In the genomic region with DNA sequence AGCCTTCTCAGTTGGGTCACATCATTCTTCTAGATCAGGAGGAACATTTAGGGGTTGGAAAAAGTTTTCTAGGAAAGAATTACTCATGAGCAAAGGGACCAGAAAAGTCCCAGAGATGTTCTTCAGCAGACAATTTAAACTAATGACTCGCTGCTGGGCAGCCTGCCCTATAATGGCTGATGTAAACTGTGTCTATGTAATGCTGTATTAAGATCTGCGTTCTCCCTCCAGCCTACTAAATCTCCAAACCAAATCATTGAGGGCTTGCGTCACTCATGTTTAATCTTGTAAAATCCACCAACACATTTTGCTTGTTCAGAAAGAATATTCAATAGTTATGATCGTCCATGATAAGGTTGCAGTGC, we compare ENCODE assay signal across 9 cellular contexts.
DNase-seq lines count a peak whose midpoint lies in the region; ATAC-seq, FAIRE-seq and TF ChIP-seq lines count a peak whose summit lies in the region.
"Had no signal": no experiment of that assay in that cellular context is flagged by ENCODE, and none has a peak within 500 bp of the region (broad histone marks: within the 10 kb centered on the region; RNA-seq: fewer than 3 reads in every experiment).

No MANE protein-coding gene starts in this region.

- BruUV-seq in IMR-90 (replicated peaks; lab: Mats Ljungman, UMichigan): no TSS peak

- H3K36me3 ChIP-seq in BLaER1: 0 out of 2 replicates have a peak, but pooled peaks cover 4% of the 10 kb centered on the region
- H3K36me3 ChIP-seq in IMR-90 (ENCODE audit: control insufficient read depth, insufficient read depth, low read length): no peaks in the 10 kb centered on the region
- H3K36me3 ChIP-seq in muscle layer of duodenum (ENCODE audit: control insufficient read depth in 1 of 2, insufficient read depth in 2 of 2, low read length in 2 of 2): no peaks in the 10 kb centered on the region

- H3K27ac ChIP-seq in BLaER1 (peak overlapping the region; percentile 52), IMR-90 (ENCODE audit: insufficient read depth, low read length) (peak overlapping the region; percentile 65), muscle layer of duodenum (ENCODE audit: low read length) (peak overlapping the region; percentile 22)

- WGBS in IMR-90 (ENCODE audit: extremely low coverage in 2 of 2, insufficient read length in 1 of 2), 2 experiments: no CpG with 5 or more reads among the region's 4 CpGs

- peak overlapping the region; percentile 90 for H2BK120ac ChIP-seq in IMR-90 (ENCODE audit: low read depth, low read length)

- peak overlapping the region; percentile 73; the same call in 1 of the 2 replicates for H2BK20ac ChIP-seq in IMR-90 (ENCODE audit: low read depth, low read length)

- H4K20me1 ChIP-seq in BLaER1: no peaks in the 10 kb centered on the region
- peaks cover 3% of the 10 kb centered on the region; the same call in 1 of the 2 replicates for H4K20me1 ChIP-seq in IMR-90 (ENCODE audit: insufficient read depth, low read length)

- H3K4me1 ChIP-seq in BLaER1 (peaks cover 65% of the 10 kb centered on the region), IMR-90 (ENCODE audit: control insufficient read depth, insufficient read depth, low read length) (peaks cover 11% of the 10 kb centered on the region), muscle layer of duodenum (ENCODE audit: control insufficient read depth in 1 of 2, insufficient read depth in 2 of 2, low read length in 2 of 2) (peaks cover 0 to 10% of the 10 kb centered on the region in 2 donors)

- dilution Hi-C loops in IMR-90 (cut with HindIII; ENCODE audit: low sequenced_read_pairs, unreplicated experiment): no loop called here

- H2AFZ ChIP-seq in IMR-90 (replicated peaks; ENCODE audit: low read length, poor library complexity): peak overlapping the region; percentile 81

- H3K18ac ChIP-seq in IMR-90 (ENCODE audit: low read depth, low read length): peak overlapping the region; percentile 65; the same call in 1 of the 2 replicates

- H3K4ac ChIP-seq in IMR-90 (ENCODE audit: low read depth, low read length): peak overlapping the region; percentile 84

- H3K9me3 ChIP-seq in BLaER1 (no peaks in the 10 kb centered on the region; the same call in 1 of the 2 replicates), IMR-90 (ENCODE audit: control insufficient read depth, insufficient read depth, low read length) (no peaks in the 10 kb centered on the region), muscle layer of duodenum (ENCODE audit: control insufficient read depth in 1 of 2, low read length in 2 of 2) (no peaks in the 10 kb centered on the region)

- H3K14ac ChIP-seq in IMR-90 (replicated peaks; ENCODE audit: low read depth, low read length): peak overlapping the region; percentile 49; the same call in 1 of the 2 replicates

- peak overlapping the region in 1 of 2 experiments; percentile 76; a peak in 1 of 4 replicates for H4K8ac ChIP-seq in IMR-90 (ENCODE audit: low read depth in 2 of 2, low read length in 2 of 2)

- no peak for TF ChIP-seq POLR2A in IMR-90 (IDR thresholded peaks at IDR 0.05; ENCODE audit: low read depth, low read length)

- H4K5ac ChIP-seq in IMR-90 (ENCODE audit: low read depth, low read length): peak overlapping the region; percentile 53; the same call in 1 of the 2 replicates

- peak overlapping the region; percentile 33 for H2AK9ac ChIP-seq in IMR-90 (replicated peaks; ENCODE audit: low read depth, low read length, poor library complexity)

- peaks cover 10 to 28% of the 10 kb centered on the region in 2 experiments; a peak in 3 of 4 replicates for H3K79me1 ChIP-seq in IMR-90 (ENCODE audit: low read depth in 1 of 2, low read length in 2 of 2)

- no peak for TF ChIP-seq RAD21 in IMR-90 (IDR thresholded peaks at IDR 0.05; ENCODE audit: low read length)

- H4K91ac ChIP-seq in IMR-90 (ENCODE audit: insufficient read depth, low read depth, low read length): peak overlapping the region; percentile 77

- peak overlapping the region; percentile 32; the same call in 1 of the 2 replicates for H3K23ac ChIP-seq in IMR-90 (ENCODE audit: low read depth, low read length)

- ATAC-seq in IMR-90 (ENCODE audit: low read depth) (peak; percentile 95), GM21717 (IDR thresholded peaks at IDR 0.05; ENCODE audit: unreplicated experiment) (no peak)

- FAIRE-seq in D721Med (lab: Jason Lieb, UNC): no peak

- no peak overlapping the region for H3K56ac ChIP-seq in IMR-90 (ENCODE audit: extremely low read depth, insufficient read depth, low read length)

- peaks cover 21% of the 10 kb centered on the region for H3K9me1 ChIP-seq in IMR-90 (ENCODE audit: insufficient read depth, low read length)

- intact Hi-C loops in IMR-90 (cut with micrococcal nuclease): no loop called here

- H3K9ac ChIP-seq in BLaER1: no peak overlapping the region
- no peak overlapping the region for H3K9ac ChIP-seq in IMR-90 (ENCODE audit: low read depth, low read length)

- TF ChIP-seq CTCF in IMR-90 (conservative IDR thresholded peaks at IDR 0.05; ENCODE audit: low read depth, low read length): no peak
- TF ChIP-seq CTCF in cardiac fibroblast (IDR thresholded peaks at IDR 0.05; ENCODE audit: low read depth, low read length): no peak
- no peak for TF ChIP-seq CTCF in D721Med (IDR thresholded peaks at IDR 0.05; ENCODE audit: insufficient read depth, missing control alignments)

- no peak overlapping the region for H3K4me3 ChIP-seq in BLaER1
- H3K4me3 ChIP-seq in IMR-90 (ENCODE audit: insufficient read depth, low read depth, low read length): no peak overlapping the region
- peak overlapping the region in 1 of 2 donors; percentile 24 for H3K4me3 ChIP-seq in cardiac fibroblast (replicated peaks in 1 of 2; ENCODE audit: low read depth in 2 of 2, low read length in 2 of 2)
- H3K4me3 ChIP-seq in muscle layer of duodenum (ENCODE audit: low read depth in 1 of 2, low read length in 2 of 2): no peak overlapping the region

- H2BK5ac ChIP-seq in IMR-90 (ENCODE audit: low read depth, low read length, poor library complexity, severe bottlenecking): peak overlapping the region; percentile 81

- H2AK5ac ChIP-seq in IMR-90 (ENCODE audit: low read depth, low read length): peak overlapping the region; percentile 80

- H3K27me3 ChIP-seq in BLaER1 (no peaks in the 10 kb centered on the region), IMR-90 (ENCODE audit: control insufficient read depth, insufficient read depth, low read length) (no peaks in the 10 kb centered on the region), muscle layer of duodenum (ENCODE audit: low read depth, low read length) (no peaks in the 10 kb centered on the region)

- peak overlapping the region; percentile 32; the same call in 2 of the 3 replicates for H2BK15ac ChIP-seq in IMR-90 (ENCODE audit: low read depth, low read length)

- POLR2A ChIA-PET in IMR-90 (lab: Charles Lee; ENCODE audit: unreplicated experiment): no interaction called here

- DNase-seq in IMR-90 (peak; percentile 96), cardiac fibroblast (ENCODE audit: low read depth in 2 of 2) (peak; percentile 80 to 95), D721Med (ENCODE audit: insufficient read length, low spot score) (no peak), SKM-1 treated with dmso at 0.1 percent for 144 hours (lab: John Stamatoyannopoulos, UW; ENCODE audit: unreplicated experiment) (no peak), NCI-H1930 (lab: John Stamatoyannopoulos, UW) (no peak)
- DNase-seq: foreskin melanocyte had no signal

- CTCF ChIA-PET in IMR-90 (lab: Yijun Ruan, JAX): no interaction called here

- in situ Hi-C loops in IMR-90 (cut with MboI; ENCODE audit: low sequenced_read_pairs): no loop called here

- H3K4me2 ChIP-seq in BLaER1: peak overlapping the region; percentile 58
- peak overlapping the region; percentile 67 for H3K4me2 ChIP-seq in IMR-90 (ENCODE audit: low read depth, low read length)

TF ChIP-seq in IMR-90, 13 proteins besides CTCF, POLR2A, EP300 and RAD21:
- peak; percentile 87 for TF ChIP-seq CEBPB (IDR thresholded peaks at IDR 0.05; ENCODE audit: low read depth, low read length)
- TF ChIP-seq RCOR1 (IDR thresholded peaks at IDR 0.05; ENCODE audit: insufficient replicate concordance, low read length): no peak
- peak; percentile 56; the same call in 1 of the 2 replicates for TF ChIP-seq FOS (IDR thresholded peaks at IDR 0.05; ENCODE audit: low read depth, low read length)

Comparison
In these comparisons a context has a peak if more than half of its experiments do, and no peak if none do; other contexts are left out.
1. DNase-seq: peak in IMR-90 (single experiment) and cardiac fibroblast (2 of 2); none in D721Med (single experiment), SKM-1 treated with dmso at 0.1 percent for 144 hours (single experiment) and NCI-H1930 (0 of 2).
2. Peak in every context shown above with its lines, with median percentiles within 50 percentile points of each other: H3K27ac ChIP-seq.